ENCODE assay signal across 1 cellular context in genomic region chr4:6180841-6181631, GRCh38.
TF ChIP-seq lines count a peak whose summit lies in the region.

No MANE protein-coding gene starts in this region.

TF ChIP-seq in GM23338, 12 proteins besides CTCF, POLR2A, EP300 and RAD21 (continued from another document):
- TF ChIP-seq EZH2 (IDR thresholded peaks at IDR 0.05; ENCODE audit: low read depth, unreplicated experiment) (no peak), CREB1 (CRISPR knock-in tag; IDR thresholded peaks at IDR 0.05; ENCODE audit: low read depth) (no peak), ZNF331 (CRISPR knock-in tag; IDR thresholded peaks at IDR 0.05; ENCODE audit: low read depth) (no peak), POLR2AphosphoS5 (IDR thresholded peaks at IDR 0.05; ENCODE audit: low read depth) (no peak), ETS1 (IDR thresholded peaks at IDR 0.05) (no peak), JUNB (IDR thresholded peaks at IDR 0.05; ENCODE audit: unreplicated experiment) (no peak)
